Comparison of ENCODE assay signal across 14 cellular contexts in genomic region chr4:40196260-40196659, GRCh38. TPM values are rescaled to one million over a fixed set of nuclear protein-coding genes. Genes with fewer than 3 reads are reported as not detected.
DNase-seq lines count a peak whose midpoint lies in the region; ATAC-seq and TF ChIP-seq lines count a peak whose summit lies in the region.
"Had no signal": no experiment of that assay in that cellular context is flagged by ENCODE, and none has a peak within 500 bp of the region (broad histone marks: within the 10 kb centered on the region; RNA-seq: fewer than 3 reads in every experiment).

No MANE protein-coding gene starts in this region.

- no peaks in the 10 kb centered on the region for H3K9me2 ChIP-seq in Karpas-422 (replicated peaks; ENCODE audit: insufficient read depth, low read length)

- H3K4me3 Mint-ChIP-seq in activated naive CD8-positive, alpha-beta T cell treated with anti-CD3 and anti-CD28 coated beads, Interleukin-2, amount 10 ng/mL, durations not matched to agents 7 days and 5 days: peak overlapping the region; percentile 93
- H3K4me3 Mint-ChIP-seq in neural progenitor cell: no peak overlapping the region

- H3K79me2 ChIP-seq in Karpas-422 (ENCODE audit: low read length) (peaks cover 47% of the 10 kb centered on the region), neural progenitor cell (ENCODE audit: low read depth) (peaks cover 5% of the 10 kb centered on the region)

- POLR2A ChIA-PET in activated naive CD8-positive, alpha-beta T cell treated with anti-CD3 and anti-CD28 coated beads, Interleukin-2, amount 10 ng/mL, durations not matched to agents 7 days and 5 days (lab: Charles Lee): interaction anchor here (0.7 to 11.5 kb wide), 21 partner anchors 10 to 701 kb away, joined by 3 to 360 read pairs (median 7); partner anchors contain the start of genes N4BP2 and UBE2K

- no peaks in the 10 kb centered on the region for H3K27me3 Mint-ChIP-seq in activated naive CD8-positive, alpha-beta T cell treated with anti-CD3 and anti-CD28 coated beads, Interleukin-2, amount 10 ng/mL, durations not matched to agents 7 days and 5 days
- peaks cover 7% of the 10 kb centered on the region for H3K27me3 Mint-ChIP-seq in neural progenitor cell (ENCODE audit: insufficient read depth, low read depth)
- H3K27me3 Mint-ChIP-seq: progenitor cell of endocrine pancreas had no signal

- intact Hi-C loops in tibial artery (cut with DNase I; ENCODE audit: low total_unique reads): no loop called here

- no peaks in the 10 kb centered on the region for H3K27me3 ChIP-seq in Karpas-422 (ENCODE audit: low read length)
- H3K27me3 ChIP-seq in neural progenitor cell: no peaks in the 10 kb centered on the region
- H3K27me3 ChIP-seq in tibial artery: peaks cover 0 to 7% of the 10 kb centered on the region in 2 donors
- no peaks in the 10 kb centered on the region for H3K27me3 ChIP-seq in MG63
- H3K27me3 ChIP-seq: adrenal gland, gastrocnemius medialis had no signal

- TF ChIP-seq CTCF in neural progenitor cell (IDR thresholded peaks at IDR 0.05): no peak
- TF ChIP-seq CTCF in tibial artery (IDR thresholded peaks at IDR 0.05): no peak

- peak overlapping the region; percentile 98 for H3K4me2 ChIP-seq in Karpas-422 (ENCODE audit: low read depth, low read length, poor library complexity, severe bottlenecking)
- peak overlapping the region; percentile 72 for H3K4me2 ChIP-seq in neural progenitor cell

- peaks cover 38% of the 10 kb centered on the region for H3F3A ChIP-seq in neural progenitor cell (ENCODE audit: low read depth)

- peaks cover 48% of the 10 kb centered on the region for H3K4me1 Mint-ChIP-seq in activated naive CD8-positive, alpha-beta T cell treated with anti-CD3 and anti-CD28 coated beads, Interleukin-2, amount 10 ng/mL, durations not matched to agents 7 days and 5 days
- H3K4me1 Mint-ChIP-seq in neural progenitor cell: peaks cover 72% of the 10 kb centered on the region

- no peak for ATAC-seq in activated naive CD8-positive, alpha-beta T cell treated with anti-CD3 and anti-CD28 coated beads, Interleukin-2, amount 10 ng/mL, durations not matched to agents 7 days and 5 days (ENCODE audit: low read depth)
- ATAC-seq in GM21526 (IDR thresholded peaks at IDR 0.05; ENCODE audit: low FRiP score, unreplicated experiment): no peak
- ATAC-seq: gastrocnemius medialis, left colon had no signal

- peak overlapping the region; percentile 93 for H3K4me3 ChIP-seq in GM08714 (ENCODE audit: low read length)
- H3K4me3 ChIP-seq in Karpas-422 (ENCODE audit: low read length): peak overlapping the region; percentile 87
- peak overlapping the region; percentile 43 for H3K4me3 ChIP-seq in neural progenitor cell
- no peak overlapping the region for H3K4me3 ChIP-seq in tibial artery
- H3K4me3 ChIP-seq in MG63: no peak overlapping the region
- H3K4me3 ChIP-seq: gastrocnemius medialis had no signal

- peaks cover 78% of the 10 kb centered on the region for H3K4me1 ChIP-seq in Karpas-422 (ENCODE audit: low read length)
- H3K4me1 ChIP-seq in neural progenitor cell: peaks cover 73% of the 10 kb centered on the region
- H3K4me1 ChIP-seq in tibial artery: no peaks in the 10 kb centered on the region
- H3K4me1 ChIP-seq: adrenal gland, gastrocnemius medialis had no signal

- H2AFZ ChIP-seq in Karpas-422 (ENCODE audit: low read length) (no peak overlapping the region), neural progenitor cell (replicated peaks) (no peak overlapping the region)

- peaks cover 9% of the 10 kb centered on the region; the same call in 1 of the 2 replicates for H3K36me3 ChIP-seq in Karpas-422 (ENCODE audit: insufficient read depth, low read length)
- H3K36me3 ChIP-seq in neural progenitor cell: no peaks in the 10 kb centered on the region
- no peaks in the 10 kb centered on the region for H3K36me3 ChIP-seq in tibial artery
- no peaks in the 10 kb centered on the region for H3K36me3 ChIP-seq in MG63
- H3K36me3 ChIP-seq: adrenal gland, gastrocnemius medialis had no signal

- H3K27ac ChIP-seq in Karpas-422 (ENCODE audit: low read length) (peak overlapping the region; percentile 98), neural progenitor cell (peak overlapping the region; percentile 88), tibial artery (no peak overlapping the region)
- H3K27ac ChIP-seq: adrenal gland, gastrocnemius medialis had no signal

- no peaks in the 10 kb centered on the region for H3K9me3 Mint-ChIP-seq in activated naive CD8-positive, alpha-beta T cell treated with anti-CD3 and anti-CD28 coated beads, Interleukin-2, amount 10 ng/mL, durations not matched to agents 7 days and 5 days
- H3K9me3 Mint-ChIP-seq in neural progenitor cell: no peaks in the 10 kb centered on the region

- DNase-seq in Karpas-422 (no peak), neural progenitor cell (ENCODE audit: low spot score) (no peak), tibial artery (no peak), MG63 (no peak)
- no peak for DNase-seq in activated naive CD8-positive, alpha-beta T cell treated with anti-CD3 and anti-CD28 coated beads, Interleukin-2, amount 10 ng/mL, durations not matched to agents 7 days and 5 days
- DNase-seq: gastrocnemius medialis, NCI-H446 treated with DMSO at 0.1 percent for 48 hours, Right ventricle myocardium superior had no signal

- H3K27ac Mint-ChIP-seq in activated naive CD8-positive, alpha-beta T cell treated with anti-CD3 and anti-CD28 coated beads, Interleukin-2, amount 10 ng/mL, durations not matched to agents 7 days and 5 days: peak overlapping the region; percentile 97
- H3K27ac Mint-ChIP-seq in neural progenitor cell: no peak overlapping the region

- H3K9me3 ChIP-seq in Karpas-422 (ENCODE audit: low read length) (no peaks in the 10 kb centered on the region), neural progenitor cell (ENCODE audit: low read depth) (no peaks in the 10 kb centered on the region), tibial artery (no peaks in the 10 kb centered on the region), MG63 (no peaks in the 10 kb centered on the region)
- H3K9me3 ChIP-seq: adrenal gland, gastrocnemius medialis had no signal

- H3K9ac ChIP-seq in Karpas-422 (ENCODE audit: low read length) (peak overlapping the region; percentile 91), neural progenitor cell (no peak overlapping the region)

- no peaks in the 10 kb centered on the region; the same call in 1 of the 2 replicates for H4K20me1 ChIP-seq in Karpas-422 (ENCODE audit: insufficient read depth, low read depth, low read length)
- H4K20me1 ChIP-seq in neural progenitor cell (ENCODE audit: low read depth): no peaks in the 10 kb centered on the region

- H3K36me3 Mint-ChIP-seq in activated naive CD8-positive, alpha-beta T cell treated with anti-CD3 and anti-CD28 coated beads, Interleukin-2, amount 10 ng/mL, durations not matched to agents 7 days and 5 days: peaks cover 40% of the 10 kb centered on the region
- peaks cover 2% of the 10 kb centered on the region for H3K36me3 Mint-ChIP-seq in neural progenitor cell

RNA-seq across cellular contexts. Expression of gene RHOH, which starts 0.6 kb away (rescaled TPM):
- total RNA-seq in Karpas-422 (2014; rRNA removed; shearing (Covaris generic); ENCODE audit: low replicate concordance): 39.5 and 68.4 TPM in 2 replicates
- total RNA-seq in activated naive CD8-positive, alpha-beta T cell treated with anti-CD3 and anti-CD28 coated beads, Interleukin-2, amount 10 ng/mL, durations not matched to agents 7 days and 5 days: 100 to 1,000 TPM; 187 to 190 TPM
- total RNA-seq in neural progenitor cell (ENCODE audit: low replicate concordance): 5.7 and 11.2 TPM in 2 replicates
- not detected in 2 replicates for total RNA-seq in MG63 (2014; rRNA removed; shearing (Covaris generic); ENCODE audit: low replicate concordance)
- total RNA-seq: MCF 10A had no signal

Comparison
In these comparisons a context has a peak if more than half of its experiments do, and no peak if none do; other contexts are left out.
1. H3K4me3 ChIP-seq: peak in GM08714 (single experiment), Karpas-422 (single experiment) and neural progenitor cell (single experiment); none in tibial artery (0 of 2) and MG63 (single experiment).
2. H3K27ac ChIP-seq: peak in Karpas-422 (single experiment) and neural progenitor cell (single experiment); none in tibial artery (0 of 2).